In genomic region chr10:73097305-73097670, GRCh38 we compare ENCODE assay signal across 8 cellular contexts. TPM values are rescaled to one million over a fixed set of nuclear protein-coding genes. Genes with fewer than 3 reads are reported as not detected.
DNase-seq lines count a peak whose midpoint lies in the region; TF ChIP-seq lines count a peak whose summit lies in the region.

No MANE protein-coding gene starts in this region.

- peak overlapping the region; percentile 95 to 96 for H3K27ac ChIP-seq in ascending aorta
- peak overlapping the region; percentile 29 for H3K27ac ChIP-seq in mesendoderm (ENCODE audit: low read depth, low read length)

- in situ Hi-C loops in HAP-1 (cut with MboI; ENCODE audit: low sequenced_read_pairs) = no loop called here

- H3K9ac ChIP-seq in mesendoderm (ENCODE audit: low read length) = peak overlapping the region; percentile 99

- H3K18ac ChIP-seq in mesendoderm (ENCODE audit: low read length) = no peak overlapping the region

- TF ChIP-seq CTCF in AG10803 (conservative IDR thresholded peaks at IDR 0.05; ENCODE audit: low read length) (no peak), ascending aorta (IDR thresholded peaks at IDR 0.05) (no peak)

- no peak overlapping the region for H2BK120ac ChIP-seq in mesendoderm (ENCODE audit: low read depth, low read length)

- H3K36me3 ChIP-seq in HAP-1 (replicated peaks) (no peaks in the 10 kb centered on the region), ascending aorta (no peaks in the 10 kb centered on the region), mesendoderm (ENCODE audit: control insufficient read depth, insufficient read depth, low read length) (no peaks in the 10 kb centered on the region)

- H3K56ac ChIP-seq in mesendoderm (ENCODE audit: low read length) = peak overlapping the region; percentile 86

- DNase-seq in AG10803 (ENCODE audit: low read depth) = no peak
- no peak for DNase-seq in HAP-1 (ENCODE audit: low spot score in 2 of 2)
- DNase-seq in ascending aorta (ENCODE audit: low spot score in 2 of 2) = no peak
- no peak for DNase-seq in mesendoderm
- DNase-seq in middle frontal gyrus (ENCODE audit: extremely low spot score, low spot score) = no peak
- DNase-seq in GOT3 (lab: John Stamatoyannopoulos, UW) = no peak
- no peak for DNase-seq in DMS79 (lab: John Stamatoyannopoulos, UW)
- DNase-seq in HPDE6-E6E7 (ENCODE audit: extremely low spot score) = no peak

- H3K27me3 ChIP-seq in HAP-1 (ENCODE audit: low read depth) (no peaks in the 10 kb centered on the region), ascending aorta (no peaks in the 10 kb centered on the region), mesendoderm (ENCODE audit: insufficient read depth, low read length, poor library complexity) (no peaks in the 10 kb centered on the region)

- no peak overlapping the region for H2BK15ac ChIP-seq in mesendoderm (replicated peaks; ENCODE audit: low read depth)

- H3K23ac ChIP-seq in mesendoderm (ENCODE audit: low read length) = no peak overlapping the region

- H3K4me1 ChIP-seq in HAP-1 (peaks cover 8% of the 10 kb centered on the region; the same call in 1 of the 2 replicates), ascending aorta (peaks cover 6 to 7% of the 10 kb centered on the region in 2 donors), mesendoderm (ENCODE audit: control insufficient read depth, low read depth, low read length) (peaks cover 2% of the 10 kb centered on the region)

- H3K4me2 ChIP-seq in mesendoderm (ENCODE audit: low read length) = peak overlapping the region; percentile 32

- WGBS in mesendoderm (ENCODE audit: extremely low coverage, insufficient coverage, low lambda C conversion rate) = no CpG with 5 or more reads among the region's 4 CpGs

- no peak overlapping the region for H3K4ac ChIP-seq in mesendoderm (ENCODE audit: low read depth, low read length)

- peaks cover 15% of the 10 kb centered on the region for H3K79me2 ChIP-seq in mesendoderm (ENCODE audit: control insufficient read depth, insufficient read depth, low read length)

- H4K8ac ChIP-seq in mesendoderm (ENCODE audit: low read depth, low read length) = no peak overlapping the region

- intact Hi-C loops in ascending aorta (cut with DNase I) = loop anchor here (1.0 to 2.0 kb wide), 3 partner anchors 13 to 156 kb away; partner anchors contain the start of genes MRPS16 and NUDT13

- H3K9me3 ChIP-seq in HAP-1 = no peaks in the 10 kb centered on the region
- H3K9me3 ChIP-seq in ascending aorta = no peaks in the 10 kb centered on the region

- H3K4me3 ChIP-seq in AG10803 (ENCODE audit: low read length) (peak overlapping the region; percentile 50), HAP-1 (peak overlapping the region; percentile 81), ascending aorta (peak overlapping the region; percentile 87), mesendoderm (ENCODE audit: low read length) (no peak overlapping the region)

- no peak overlapping the region for H4K5ac ChIP-seq in mesendoderm (ENCODE audit: low read length)

- H2AK5ac ChIP-seq in mesendoderm (ENCODE audit: low read length) = no peak overlapping the region

- no peak overlapping the region for H2BK5ac ChIP-seq in mesendoderm (ENCODE audit: low read length)

- peaks cover 3% of the 10 kb centered on the region for H3K79me1 ChIP-seq in mesendoderm (ENCODE audit: low read length)

RNA-seq across cellular contexts. Expression of gene P4HA1, which starts 0.6 kb away (rescaled TPM):
- 6.9 TPM for total RNA-seq in ascending aorta
- 29.6 TPM for polyA plus RNA-seq in mesendoderm (2013, experiment 1 of 2)
- 28.6 TPM for polyA plus RNA-seq in mesendoderm (2013, experiment 2 of 2)

RNA-seq across cellular contexts. Expression of gene NUDT13, which starts 13.0 kb away (rescaled TPM):
- total RNA-seq in ascending aorta = 7.6 TPM
- polyA plus RNA-seq in mesendoderm (2013, experiment 1 of 2) = 1.1 TPM
- polyA plus RNA-seq in mesendoderm (2013, experiment 2 of 2) = 1.1 TPM
